ENCODE assay signal across 31 cellular contexts in genomic region chr22:21827628-21828267, GRCh38. TPM values are rescaled to one million over a fixed set of nuclear protein-coding genes. Genes with fewer than 3 reads are reported as not detected.
DNase-seq lines count a peak whose midpoint lies in the region; ATAC-seq, FAIRE-seq and TF ChIP-seq lines count a peak whose summit lies in the region.
"Had no signal": no experiment of that assay in that cellular context is flagged by ENCODE, and none has a peak within 500 bp of the region (broad histone marks: within the 10 kb centered on the region; RNA-seq: fewer than 3 reads in every experiment).

No MANE protein-coding gene starts in this region.

- H3K36me3 ChIP-seq in endodermal cell (ENCODE audit: control insufficient read depth, insufficient read depth, low read length): peaks cover 6% of the 10 kb centered on the region
- H3K36me3 ChIP-seq: BE2C, Peyer's patch, stomach, tibial artery had no signal

- H3K27ac Mint-ChIP-seq in CD14-positive monocyte (peak overlapping the region; percentile 17 to 76 (median 54)), chondrocyte (ENCODE audit: unreplicated experiment) (peak overlapping the region; percentile 77), endodermal cell (no peak overlapping the region)
- H3K27ac Mint-ChIP-seq in natural killer cell treated with Interleukin-12 subunit alpha and Interleukin-12 subunit beta and Interleukin-15 and Interleukin-18, amount 100 ng/mL, for 72 hours: peak overlapping the region; percentile 3 to 8
- H3K27ac Mint-ChIP-seq in activated CD8-positive, alpha-beta memory T cell treated with anti-CD3 and anti-CD28 coated beads, Interleukin-2, amount 10 ng/mL, durations not matched to agents 7 days and 5 days: no peak overlapping the region
- H3K27ac Mint-ChIP-seq: activated CD4-positive, alpha-beta memory T cell treated with anti-CD3 and anti-CD28 coated beads, Interleukin-2, amount 10 ng/mL, durations not matched to agents 7 days and 5 days had no signal

- intact Hi-C loops in CD14-positive monocyte (cut with micrococcal nuclease): no loop called here

- H3K4me3 Mint-ChIP-seq in CD14-positive monocyte (no peak overlapping the region), chondrocyte (ENCODE audit: unreplicated experiment) (no peak overlapping the region), endodermal cell (no peak overlapping the region)
- no peak overlapping the region for H3K4me3 Mint-ChIP-seq in natural killer cell treated with Interleukin-12 subunit alpha and Interleukin-12 subunit beta and Interleukin-15 and Interleukin-18, amount 100 ng/mL, for 72 hours
- no peak overlapping the region for H3K4me3 Mint-ChIP-seq in activated CD8-positive, alpha-beta memory T cell treated with anti-CD3 and anti-CD28 coated beads, Interleukin-2, amount 10 ng/mL, durations not matched to agents 7 days and 5 days
- H3K4me3 Mint-ChIP-seq: activated CD4-positive, alpha-beta memory T cell treated with anti-CD3 and anti-CD28 coated beads, Interleukin-2, amount 10 ng/mL, durations not matched to agents 7 days and 5 days had no signal

- no peak for TF ChIP-seq POLR2A in GM12891 (IDR thresholded peaks at IDR 0.05; ENCODE audit: low read depth, low read length)

- no peak overlapping the region for H3K27ac ChIP-seq in endodermal cell (ENCODE audit: low read depth, low read length)
- H3K27ac ChIP-seq: brain microvascular endothelial cell, Peyer's patch, stomach, tibial artery had no signal

- H3K4me1 ChIP-seq in endodermal cell (ENCODE audit: control insufficient read depth, insufficient read depth, low read length): no peaks in the 10 kb centered on the region

- H3K27me3 Mint-ChIP-seq in CD14-positive monocyte (ENCODE audit: low read depth in 3 of 3) (peaks cover 0 to 1% (median 1%) of the 10 kb centered on the region in 3 donors), chondrocyte (ENCODE audit: low read depth) (no peaks in the 10 kb centered on the region), endodermal cell (ENCODE audit: insufficient read depth) (no peaks in the 10 kb centered on the region)
- no peaks in the 10 kb centered on the region for H3K27me3 Mint-ChIP-seq in natural killer cell treated with Interleukin-12 subunit alpha and Interleukin-12 subunit beta and Interleukin-15 and Interleukin-18, amount 100 ng/mL, for 72 hours
- H3K27me3 Mint-ChIP-seq in activated CD8-positive, alpha-beta memory T cell treated with anti-CD3 and anti-CD28 coated beads, Interleukin-2, amount 10 ng/mL, durations not matched to agents 7 days and 5 days: no peaks in the 10 kb centered on the region
- H3K27me3 Mint-ChIP-seq: activated CD4-positive, alpha-beta memory T cell treated with anti-CD3 and anti-CD28 coated beads, Interleukin-2, amount 10 ng/mL, durations not matched to agents 7 days and 5 days had no signal

- FAIRE-seq in GM12891 (lab: Jason Lieb, UNC) (peak; percentile 9), urothelium cell line (lab: Jason Lieb, UNC) (no peak)
- FAIRE-seq: H54 had no signal

- no peak overlapping the region for H3K9ac ChIP-seq in endodermal cell (ENCODE audit: extremely low read depth, low read length, poor library complexity, severe bottlenecking)

- no peak overlapping the region for H3K4me3 ChIP-seq in endodermal cell (ENCODE audit: low read length)
- H3K4me3 ChIP-seq: Peyer's patch, stomach, tibial artery had no signal

- CTCF ChIA-PET in activated CD8-positive, alpha-beta memory T cell treated with anti-CD3 and anti-CD28 coated beads, Interleukin-2, amount 10 ng/mL, durations not matched to agents 7 days and 5 days (lab: Charles Lee): no interaction called here

- H3K36me3 Mint-ChIP-seq in CD14-positive monocyte (peaks cover 10 to 24% of the 10 kb centered on the region in 2 donors), chondrocyte (ENCODE audit: low read depth) (no peaks in the 10 kb centered on the region), endodermal cell (ENCODE audit: low read depth) (no peaks in the 10 kb centered on the region)
- no peaks in the 10 kb centered on the region for H3K36me3 Mint-ChIP-seq in natural killer cell treated with Interleukin-12 subunit alpha and Interleukin-12 subunit beta and Interleukin-15 and Interleukin-18, amount 100 ng/mL, for 72 hours
- peaks cover 2% of the 10 kb centered on the region for H3K36me3 Mint-ChIP-seq in activated CD8-positive, alpha-beta memory T cell treated with anti-CD3 and anti-CD28 coated beads, Interleukin-2, amount 10 ng/mL, durations not matched to agents 7 days and 5 days

- 90 to 91% methylated on average over 2 to 3 of the region's 3 CpGs for WGBS in endodermal cell (ENCODE audit: insufficient coverage in 1 of 2, insufficient read length in 1 of 2), 2 experiments

- TF ChIP-seq CTCF in CD14-positive monocyte (IDR thresholded peaks at IDR 0.05) (no peak), chondrocyte (IDR thresholded peaks at IDR 0.05) (no peak), endodermal cell (conservative IDR thresholded peaks at IDR 0.05) (no peak)

- DNase-seq in CD14-positive monocyte (ENCODE audit: low spot score) (no peak), GM12891 (ENCODE audit: insufficient read length, low spot score) (no peak), chondrocyte (ENCODE audit: low spot score) (no peak), endodermal cell (no peak), urothelium cell line (ENCODE audit: low spot score) (no peak)
- no peak for DNase-seq in natural killer cell treated with Interleukin-12 subunit alpha and Interleukin-12 subunit beta and Interleukin-15 and Interleukin-18, amount 100 ng/mL, for 72 hours (ENCODE audit: low spot score)
- no peak for DNase-seq in activated CD8-positive, alpha-beta memory T cell treated with anti-CD3 and anti-CD28 coated beads, Interleukin-2, amount 10 ng/mL, durations not matched to agents 7 days and 5 days
- DNase-seq: activated CD4-positive, alpha-beta memory T cell treated with anti-CD3 and anti-CD28 coated beads, Interleukin-2, amount 10 ng/mL, durations not matched to agents 7 days and 5 days; activated CD4-positive, CD25-positive, alpha-beta regulatory T cell; activated gamma-delta T cell; amniotic stem cell; BE2C; brain microvascular endothelial cell; DMS79; effector CD8-positive, alpha-beta T cell; erythroblast; GF-D8; head of caudate nucleus; KBM-7; NCI-H1105 treated with DMSO at 0.1 percent for 48 hours; NCI-H1930; NCI-H526 treated with DMSO at 0.1 percent for 48 hours; nucleus accumbens; Peyer's patch; SHP77 treated with DMSO at 0.1 percent for 48 hours; stomach; SW 1271; T1000; tibial artery had no signal

- no peaks in the 10 kb centered on the region for H3K27me3 ChIP-seq in endodermal cell (ENCODE audit: control insufficient read depth, insufficient read depth, low read length, poor library complexity, severe bottlenecking)
- H3K27me3 ChIP-seq: BE2C, brain microvascular endothelial cell, Peyer's patch, stomach, tibial artery had no signal

- H3K4me1 Mint-ChIP-seq in CD14-positive monocyte: peaks cover 45% of the 10 kb centered on the region
- H3K4me1 Mint-ChIP-seq in chondrocyte (ENCODE audit: low read depth): peaks cover 72% of the 10 kb centered on the region
- peaks cover 69 to 78% of the 10 kb centered on the region in 2 donors for H3K4me1 Mint-ChIP-seq in natural killer cell treated with Interleukin-12 subunit alpha and Interleukin-12 subunit beta and Interleukin-15 and Interleukin-18, amount 100 ng/mL, for 72 hours (ENCODE audit: low read depth in 2 of 2)
- peaks cover 34% of the 10 kb centered on the region for H3K4me1 Mint-ChIP-seq in activated CD8-positive, alpha-beta memory T cell treated with anti-CD3 and anti-CD28 coated beads, Interleukin-2, amount 10 ng/mL, durations not matched to agents 7 days and 5 days
- peaks cover 14% of the 10 kb centered on the region for H3K4me1 Mint-ChIP-seq in endodermal cell

- ATAC-seq in natural killer cell treated with Interleukin-12 subunit alpha and Interleukin-12 subunit beta and Interleukin-15 and Interleukin-18, amount 100 ng/mL, for 72 hours: no peak
- ATAC-seq in activated CD8-positive, alpha-beta memory T cell treated with anti-CD3 and anti-CD28 coated beads, Interleukin-2, amount 10 ng/mL, durations not matched to agents 7 days and 5 days: no peak
- no peak for ATAC-seq in HG02610 (IDR thresholded peaks at IDR 0.05; ENCODE audit: unreplicated experiment)

- H3K9me3 Mint-ChIP-seq in CD14-positive monocyte: no peaks in the 10 kb centered on the region
- no peaks in the 10 kb centered on the region for H3K9me3 Mint-ChIP-seq in chondrocyte (ENCODE audit: low read depth)
- H3K9me3 Mint-ChIP-seq in natural killer cell treated with Interleukin-12 subunit alpha and Interleukin-12 subunit beta and Interleukin-15 and Interleukin-18, amount 100 ng/mL, for 72 hours: no peaks in the 10 kb centered on the region
- no peaks in the 10 kb centered on the region for H3K9me3 Mint-ChIP-seq in activated CD8-positive, alpha-beta memory T cell treated with anti-CD3 and anti-CD28 coated beads, Interleukin-2, amount 10 ng/mL, durations not matched to agents 7 days and 5 days (ENCODE audit: low read depth)
- H3K9me3 Mint-ChIP-seq in endodermal cell: no peaks in the 10 kb centered on the region
- H3K9me3 Mint-ChIP-seq: activated CD4-positive, alpha-beta memory T cell treated with anti-CD3 and anti-CD28 coated beads, Interleukin-2, amount 10 ng/mL, durations not matched to agents 7 days and 5 days had no signal

- H3K9me3 ChIP-seq in endodermal cell (ENCODE audit: control insufficient read depth, low read length): no peaks in the 10 kb centered on the region
- H3K9me3 ChIP-seq: BE2C, Peyer's patch, stomach, tibial artery had no signal

TF ChIP-seq in GM12891, 5 proteins besides CTCF, POLR2A, EP300 and RAD21:
- no peak for TF ChIP-seq PAX5 (IDR thresholded peaks at IDR 0.05; ENCODE audit: insufficient read depth, low read length, severe bottlenecking)
- TF ChIP-seq TAF1 (IDR thresholded peaks at IDR 0.05; ENCODE audit: low read depth, low read length): no peak
- TF ChIP-seq POU2F2 (IDR thresholded peaks at IDR 0.05; ENCODE audit: low read depth, low read length): no peak
- TF ChIP-seq SPI1 (IDR thresholded peaks at IDR 0.05; ENCODE audit: low read depth, low read length): no peak
- no peak for TF ChIP-seq POLR2AphosphoS5 (IDR thresholded peaks at IDR 0.05; ENCODE audit: low read depth, low read length)

RNA-seq across cellular contexts. Expression of gene MAPK1, which starts 39.7 kb away (rescaled TPM):
- polyA plus RNA-seq in CD14-positive monocyte: 100 to 1,000 TPM; 118 to 148 TPM
- polyA plus RNA-seq in GM12891 (2012; ENCODE audit: low read depth, missing spikeins): 28.8 TPM
- 139 to 157 TPM (median 156 TPM) in 3 replicates for total RNA-seq in chondrocyte
- total RNA-seq in natural killer cell treated with Interleukin-12 subunit alpha and Interleukin-12 subunit beta and Interleukin-15 and Interleukin-18, amount 100 ng/mL, for 72 hours: 100 to 1,000 TPM; 168 to 176 TPM
- 100 to 1,000 TPM; 110 to 112 TPM for total RNA-seq in activated CD8-positive, alpha-beta memory T cell treated with anti-CD3 and anti-CD28 coated beads, Interleukin-2, amount 10 ng/mL, durations not matched to agents 7 days and 5 days
- total RNA-seq in endodermal cell: 10 to 100 TPM; 76.8 to 78.6 TPM
- polyA plus RNA-seq in endodermal cell (2013, experiment 1 of 2): 91.0 TPM
- polyA plus RNA-seq in endodermal cell (2013, experiment 2 of 2): 84.0 TPM

Comparison
In these comparisons a context has a peak if more than half of its experiments do, and no peak if none do; other contexts are left out.
1. H3K27ac Mint-ChIP-seq: peak in CD14-positive monocyte (7 of 7), chondrocyte (single experiment) and natural killer cell treated with Interleukin-12 subunit alpha and Interleukin-12 subunit beta and Interleukin-15 and Interleukin-18, amount 100 ng/mL, for 72 hours (2 of 2); none in activated CD8-positive, alpha-beta memory T cell treated with anti-CD3 and anti-CD28 coated beads, Interleukin-2, amount 10 ng/mL, durations not matched to agents 7 days and 5 days (single experiment) and endodermal cell (single experiment).